ENCODE assay signal across 32 cellular contexts in genomic region chr3:195699860-195700259, GRCh38. TPM values are rescaled to one million over a fixed set of nuclear protein-coding genes. Genes with fewer than 3 reads are reported as not detected.
DNase-seq lines count a peak whose midpoint lies in the region; ATAC-seq and TF ChIP-seq lines count a peak whose summit lies in the region.
"Had no signal": no experiment of that assay in that cellular context is flagged by ENCODE, and none has a peak within 500 bp of the region (broad histone marks: within the 10 kb centered on the region; RNA-seq: fewer than 3 reads in every experiment).

No MANE protein-coding gene starts in this region.

- no peak for DNase-seq in DND-41
- DNase-seq in H4 (ENCODE audit: low spot score) = peak; percentile 22
- DNase-seq in body of pancreas = no peak
- no peak for DNase-seq in nephron progenitor cell
- DNase-seq in stimulated activated CD4-positive, alpha-beta T cell treated with anti-CD3 and anti-CD28 coated beads, Interleukin-12 subunit alpha, Interleukin-12 subunit beta, amount 100 ng/mL, for 4 hours = no peak
- no peak for DNase-seq in activated T-helper 1 cell treated with anti-CD3 and anti-CD28 coated beads, Interleukin-12 subunit alpha, Interleukin-12 subunit beta, Interleukin-2, Interleukin-4 antibody, amounts not matched to agents 30 ng/mL and 10 ng/mL and 1 ng/mL, durations not matched to agents 14 hours and 24 hours and 36 hours (ENCODE audit: low spot score)
- DNase-seq: activated CD8-positive, alpha-beta T cell treated with anti-CD3 and anti-CD28 coated beads for 36 hours; activated gamma-delta T cell; caudate nucleus; DMS79; endodermal cell; esophagus squamous epithelium; foreskin melanocyte; H7; heart left ventricle; MG63; naive thymus-derived CD8-positive, alpha-beta T cell; NCI-H1105 treated with DMSO at 0.1 percent for 48 hours; NCI-H2081; NCI-H2227 treated with DMSO at 0.1 percent for 48 hours; NCI-H526; SJCRH30; stimulated activated CD4-positive, alpha-beta T cell treated with anti-CD3 and anti-CD28 coated beads, Interleukin-15, amount 100 ng/mL, for 24 hours; stimulated activated naive B cell treated with anti-CD40 and anti-IgM and Interleukin-4, amounts not matched to agents 10 μg/mL and 1 μg/mL and 100 μg/mL, for 72 hours; SW 1271; upper lobe of left lung had no signal

- intact Hi-C loops in body of pancreas (cut with DNase I) = no loop called here
- intact Hi-C loops in activated T-helper 1 cell treated with anti-CD3 and anti-CD28 coated beads, Interleukin-12 subunit alpha, Interleukin-12 subunit beta, Interleukin-2, Interleukin-4 antibody, amounts not matched to agents 30 ng/mL and 10 ng/mL and 1 ng/mL, durations not matched to agents 14 hours and 24 hours and 36 hours (cut with micrococcal nuclease) = loop anchor here (1.0 kb wide), 1 partner anchor 8 kb away; no protein-coding TSS in a partner anchor

- WGBS in body of pancreas, 2 donors = 54 to 72% methylated on average over 6 of the region's 6 CpGs

- H3K36me3 ChIP-seq in DND-41 (ENCODE audit: insufficient read depth, low read length) (peaks cover 13% of the 10 kb centered on the region; the same call in 1 of the 2 replicates), body of pancreas (replicated peaks in 1 of 2; ENCODE audit: insufficient read depth in 1 of 2, low read depth in 2 of 2) (peaks cover 0 to 7% of the 10 kb centered on the region in 2 donors)

- H3K4me3 Mint-ChIP-seq in nephron progenitor cell = no peak overlapping the region
- no peak overlapping the region for H3K4me3 Mint-ChIP-seq in activated T-helper 1 cell treated with anti-CD3 and anti-CD28 coated beads, Interleukin-12 subunit alpha, Interleukin-12 subunit beta, Interleukin-2, Interleukin-4 antibody, amounts not matched to agents 30 ng/mL and 10 ng/mL and 1 ng/mL, durations not matched to agents 14 hours and 24 hours and 36 hours
- H3K4me3 Mint-ChIP-seq: activated CD8-positive, alpha-beta T cell treated with anti-CD3 and anti-CD28 coated beads for 36 hours; endodermal cell; naive thymus-derived CD8-positive, alpha-beta T cell; stimulated activated naive B cell treated with anti-CD40 and anti-IgM and Interleukin-4, amounts not matched to agents 10 μg/mL and 1 μg/mL and 100 μg/mL, for 72 hours had no signal

- H3K79me2 ChIP-seq in DND-41 (ENCODE audit: insufficient read depth, low read length) = no peaks in the 10 kb centered on the region

- TF ChIP-seq CTCF in DND-41 (IDR thresholded peaks at IDR 0.05; ENCODE audit: borderline replicate concordance, extremely low read depth, low read length, poor library complexity, severe bottlenecking) (no peak), body of pancreas (IDR thresholded peaks at IDR 0.05) (no peak), nephron progenitor cell (IDR thresholded peaks at IDR 0.05) (no peak)

- H3K27ac Mint-ChIP-seq in nephron progenitor cell = peak overlapping the region; percentile 9
- no peak overlapping the region for H3K27ac Mint-ChIP-seq in activated T-helper 1 cell treated with anti-CD3 and anti-CD28 coated beads, Interleukin-12 subunit alpha, Interleukin-12 subunit beta, Interleukin-2, Interleukin-4 antibody, amounts not matched to agents 30 ng/mL and 10 ng/mL and 1 ng/mL, durations not matched to agents 14 hours and 24 hours and 36 hours
- H3K27ac Mint-ChIP-seq: activated CD8-positive, alpha-beta T cell treated with anti-CD3 and anti-CD28 coated beads for 36 hours; endodermal cell; stimulated activated naive B cell treated with anti-CD40 and anti-IgM and Interleukin-4, amounts not matched to agents 10 μg/mL and 1 μg/mL and 100 μg/mL, for 72 hours had no signal

- H3K9me3 Mint-ChIP-seq in nephron progenitor cell = no peaks in the 10 kb centered on the region
- H3K9me3 Mint-ChIP-seq in activated T-helper 1 cell treated with anti-CD3 and anti-CD28 coated beads, Interleukin-12 subunit alpha, Interleukin-12 subunit beta, Interleukin-2, Interleukin-4 antibody, amounts not matched to agents 30 ng/mL and 10 ng/mL and 1 ng/mL, durations not matched to agents 14 hours and 24 hours and 36 hours = no peaks in the 10 kb centered on the region
- H3K9me3 Mint-ChIP-seq: activated CD8-positive, alpha-beta T cell treated with anti-CD3 and anti-CD28 coated beads for 36 hours; naive thymus-derived CD8-positive, alpha-beta T cell; stimulated activated naive B cell treated with anti-CD40 and anti-IgM and Interleukin-4, amounts not matched to agents 10 μg/mL and 1 μg/mL and 100 μg/mL, for 72 hours had no signal

- H3K4me1 ChIP-seq in DND-41 (ENCODE audit: insufficient read depth, low read length) (no peaks in the 10 kb centered on the region), body of pancreas (no peaks in the 10 kb centered on the region)
- H3K4me1 ChIP-seq: ascending aorta, upper lobe of left lung had no signal

- peaks cover 9% of the 10 kb centered on the region for H3K27me3 Mint-ChIP-seq in nephron progenitor cell (ENCODE audit: low read depth, poor library complexity)
- H3K27me3 Mint-ChIP-seq in activated T-helper 1 cell treated with anti-CD3 and anti-CD28 coated beads, Interleukin-12 subunit alpha, Interleukin-12 subunit beta, Interleukin-2, Interleukin-4 antibody, amounts not matched to agents 30 ng/mL and 10 ng/mL and 1 ng/mL, durations not matched to agents 14 hours and 24 hours and 36 hours (ENCODE audit: insufficient read depth) = no peaks in the 10 kb centered on the region
- H3K27me3 Mint-ChIP-seq: activated CD8-positive, alpha-beta T cell treated with anti-CD3 and anti-CD28 coated beads for 36 hours; naive thymus-derived CD8-positive, alpha-beta T cell; stimulated activated naive B cell treated with anti-CD40 and anti-IgM and Interleukin-4, amounts not matched to agents 10 μg/mL and 1 μg/mL and 100 μg/mL, for 72 hours had no signal

- peak; percentile 44; the same call in 2 of the 3 replicates for ATAC-seq in DND-41 (ENCODE audit: insufficient read depth, low read depth)
- peak; percentile 25 for ATAC-seq in body of pancreas
- ATAC-seq in GM21723 (IDR thresholded peaks at IDR 0.05; ENCODE audit: unreplicated experiment) = no peak
- ATAC-seq: activated CD8-positive, alpha-beta T cell treated with anti-CD3 and anti-CD28 coated beads for 36 hours; naive thymus-derived CD8-positive, alpha-beta T cell; stimulated activated naive B cell treated with anti-CD40 and anti-IgM and Interleukin-4, amounts not matched to agents 10 μg/mL and 1 μg/mL and 100 μg/mL, for 72 hours had no signal

- H3K27me3 ChIP-seq in DND-41 (ENCODE audit: insufficient read depth, low read length, poor library complexity) = no peaks in the 10 kb centered on the region
- H3K27me3 ChIP-seq in body of pancreas = no peaks in the 10 kb centered on the region
- H3K27me3 ChIP-seq: ascending aorta; BLaER1 treated with 17β-estradiol and CSF1 and Interleukin-3, amounts not matched to agents 10 nM and 100 nM; esophagus squamous epithelium; heart left ventricle; MG63; SJCRH30; suprapubic skin; upper lobe of left lung had no signal

- H2AFZ ChIP-seq in DND-41 (ENCODE audit: low read depth, low read length) = no peak overlapping the region

- H3K9me3 ChIP-seq in DND-41 (ENCODE audit: insufficient read depth, low read length, severe bottlenecking) (no peaks in the 10 kb centered on the region), body of pancreas (no peaks in the 10 kb centered on the region)
- H3K9me3 ChIP-seq: ascending aorta, esophagus squamous epithelium, MG63, SJCRH30, suprapubic skin, upper lobe of left lung had no signal

- peaks cover 34% of the 10 kb centered on the region for H3K4me1 Mint-ChIP-seq in nephron progenitor cell
- H3K4me1 Mint-ChIP-seq in activated T-helper 1 cell treated with anti-CD3 and anti-CD28 coated beads, Interleukin-12 subunit alpha, Interleukin-12 subunit beta, Interleukin-2, Interleukin-4 antibody, amounts not matched to agents 30 ng/mL and 10 ng/mL and 1 ng/mL, durations not matched to agents 14 hours and 24 hours and 36 hours (ENCODE audit: low read depth) = peaks cover 8% of the 10 kb centered on the region

- H3K4me3 ChIP-seq in DND-41 (ENCODE audit: low read depth in 1 of 2, low read length in 2 of 2) = no peak overlapping the region
- H3K4me3 ChIP-seq in body of pancreas = no peak overlapping the region
- H3K4me3 ChIP-seq: ascending aorta; BLaER1 treated with 17β-estradiol and CSF1 and Interleukin-3, amounts not matched to agents 10 nM and 100 nM; esophagus squamous epithelium; heart left ventricle; lung; MG63; SJCRH30; suprapubic skin; upper lobe of left lung had no signal

- TF ChIP-seq POLR2A in body of pancreas (IDR thresholded peaks at IDR 0.05) = no peak

- peaks cover 4% of the 10 kb centered on the region; the same call in 1 of the 2 replicates for H4K20me1 ChIP-seq in DND-41 (ENCODE audit: insufficient read depth, low read length)

- H3K27ac ChIP-seq in DND-41 (ENCODE audit: low read length) = no peak overlapping the region
- H3K27ac ChIP-seq in body of pancreas = no peak overlapping the region
- H3K27ac ChIP-seq: ascending aorta; BLaER1 treated with 17β-estradiol and CSF1 and Interleukin-3, amounts not matched to agents 10 nM and 100 nM; esophagus squamous epithelium; heart left ventricle; SJCRH30; suprapubic skin; upper lobe of left lung had no signal

- peaks cover 35% of the 10 kb centered on the region for H3K36me3 Mint-ChIP-seq in nephron progenitor cell (ENCODE audit: low read depth)
- H3K36me3 Mint-ChIP-seq in activated T-helper 1 cell treated with anti-CD3 and anti-CD28 coated beads, Interleukin-12 subunit alpha, Interleukin-12 subunit beta, Interleukin-2, Interleukin-4 antibody, amounts not matched to agents 30 ng/mL and 10 ng/mL and 1 ng/mL, durations not matched to agents 14 hours and 24 hours and 36 hours (ENCODE audit: low read depth) = peaks cover 37% of the 10 kb centered on the region

- H3K4me2 ChIP-seq in DND-41 (ENCODE audit: insufficient read depth, low read length) = no peak overlapping the region
- H3K4me2 ChIP-seq: BLaER1 treated with 17β-estradiol and CSF1 and Interleukin-3, amounts not matched to agents 10 nM and 100 nM had no signal

- no peak overlapping the region for H3K9ac ChIP-seq in DND-41 (ENCODE audit: low read depth, low read length)
- H3K9ac ChIP-seq: BLaER1 treated with 17β-estradiol and CSF1 and Interleukin-3, amounts not matched to agents 10 nM and 100 nM had no signal

RNA-seq across cellular contexts. Expression of gene MUC20, which starts 20.9 kb away (rescaled TPM):
- total RNA-seq in H4 (2014; rRNA removed; shearing (Covaris generic)) = 0.17 and 0.39 TPM in 2 replicates
- total RNA-seq in body of pancreas = 10 to 100 TPM; 11.2 to 21.8 TPM
- total RNA-seq in activated T-helper 1 cell treated with anti-CD3 and anti-CD28 coated beads, Interleukin-12 subunit alpha, Interleukin-12 subunit beta, Interleukin-2, Interleukin-4 antibody, amounts not matched to agents 30 ng/mL and 10 ng/mL and 1 ng/mL, durations not matched to agents 14 hours and 24 hours and 36 hours = 5.0 and 6.6 TPM in 2 replicates
- total RNA-seq: HT1080, SJCRH30 had no signal
